23 cellular contexts compared by ENCODE assay signal in genomic region chr20:52805128-52805527, GRCh38.
"Had no signal": no experiment of that assay in that cellular context is flagged by ENCODE, and none has a peak within 500 bp of the region (broad histone marks: within the 10 kb centered on the region; RNA-seq: fewer than 3 reads in every experiment).

No MANE protein-coding gene starts in this region.

- FAIRE-seq: kidney had no signal

- H3K27ac Mint-ChIP-seq: effector memory CD8-positive, alpha-beta T cell; mesothelial cell of epicardium; naive B cell; nephron progenitor cell; stimulated activated effector memory CD8-positive, alpha-beta T cell treated with anti-CD3 and anti-CD28 coated beads, Interleukin-12 subunit alpha, Interleukin-12 subunit beta, amount 100 ng/mL, for 72 hours had no signal

- DNase-seq: cortex of kidney; effector memory CD8-positive, alpha-beta T cell; gastrocnemius medialis; head of caudate nucleus; kidney; left lung; mesenchymal stem cell; mucosa of descending colon; naive B cell; nephron progenitor cell; nucleus accumbens; sigmoid colon; stimulated activated CD4-positive, alpha-beta T cell treated with anti-CD3 and anti-CD28 coated beads, Interleukin-2, amount 100 ng/mL, for 24 hours; stimulated activated CD4-positive, alpha-beta T cell treated with anti-CD3 and anti-CD28 coated beads, Interleukin-4, amount 100 ng/mL, for 24 hours; stimulated activated naive CD4-positive, alpha-beta T cell treated with Interleukin-2 at 50 U/mL for 16 hours; stomach; thyroid gland; trophoblast cell had no signal

- H3K4me3 ChIP-seq: gastrocnemius medialis, left lung, mucosa of descending colon, prostate gland, right atrium auricular region, sigmoid colon, stomach, thyroid gland, vagina had no signal

- H3K4me1 Mint-ChIP-seq: naive B cell; stimulated activated effector memory CD8-positive, alpha-beta T cell treated with anti-CD3 and anti-CD28 coated beads, Interleukin-12 subunit alpha, Interleukin-12 subunit beta, amount 100 ng/mL, for 72 hours had no signal

- H3K27me3 ChIP-seq: gastrocnemius medialis, right atrium auricular region, sigmoid colon, stomach, thyroid gland, vagina had no signal

- H3K36me3 ChIP-seq: gastrocnemius medialis, left lung, prostate gland, right atrium auricular region, sigmoid colon, stomach, thyroid gland, vagina had no signal

- ATAC-seq: effector memory CD8-positive, alpha-beta T cell; gastrocnemius medialis; left lung; mucosa of descending colon; stimulated activated effector memory CD8-positive, alpha-beta T cell treated with anti-CD3 and anti-CD28 coated beads, Interleukin-12 subunit alpha, Interleukin-12 subunit beta, amount 100 ng/mL, for 72 hours had no signal

- H3K4me3 Mint-ChIP-seq: effector memory CD8-positive, alpha-beta T cell; mesothelial cell of epicardium; naive B cell; nephron progenitor cell; stimulated activated effector memory CD8-positive, alpha-beta T cell treated with anti-CD3 and anti-CD28 coated beads, Interleukin-12 subunit alpha, Interleukin-12 subunit beta, amount 100 ng/mL, for 72 hours had no signal

- H3K4me1 ChIP-seq: gastrocnemius medialis, left lung, prostate gland, sigmoid colon, thyroid gland, vagina had no signal

- H3K27ac ChIP-seq: gastrocnemius medialis, left lung, prostate gland, right atrium auricular region, sigmoid colon, thyroid gland, vagina had no signal

- H3K9me3 ChIP-seq: gastrocnemius medialis, left lung, mucosa of descending colon, prostate gland, right atrium auricular region, sigmoid colon, stomach, thyroid gland, vagina had no signal

- H3K36me3 Mint-ChIP-seq: mesothelial cell of epicardium; naive B cell; stimulated activated effector memory CD8-positive, alpha-beta T cell treated with anti-CD3 and anti-CD28 coated beads, Interleukin-12 subunit alpha, Interleukin-12 subunit beta, amount 100 ng/mL, for 72 hours had no signal

- H3K9me3 Mint-ChIP-seq: effector memory CD8-positive, alpha-beta T cell; mesothelial cell of epicardium; nephron progenitor cell; stimulated activated effector memory CD8-positive, alpha-beta T cell treated with anti-CD3 and anti-CD28 coated beads, Interleukin-12 subunit alpha, Interleukin-12 subunit beta, amount 100 ng/mL, for 72 hours had no signal
